18 cellular contexts compared by ENCODE assay signal in the genomic region with DNA sequence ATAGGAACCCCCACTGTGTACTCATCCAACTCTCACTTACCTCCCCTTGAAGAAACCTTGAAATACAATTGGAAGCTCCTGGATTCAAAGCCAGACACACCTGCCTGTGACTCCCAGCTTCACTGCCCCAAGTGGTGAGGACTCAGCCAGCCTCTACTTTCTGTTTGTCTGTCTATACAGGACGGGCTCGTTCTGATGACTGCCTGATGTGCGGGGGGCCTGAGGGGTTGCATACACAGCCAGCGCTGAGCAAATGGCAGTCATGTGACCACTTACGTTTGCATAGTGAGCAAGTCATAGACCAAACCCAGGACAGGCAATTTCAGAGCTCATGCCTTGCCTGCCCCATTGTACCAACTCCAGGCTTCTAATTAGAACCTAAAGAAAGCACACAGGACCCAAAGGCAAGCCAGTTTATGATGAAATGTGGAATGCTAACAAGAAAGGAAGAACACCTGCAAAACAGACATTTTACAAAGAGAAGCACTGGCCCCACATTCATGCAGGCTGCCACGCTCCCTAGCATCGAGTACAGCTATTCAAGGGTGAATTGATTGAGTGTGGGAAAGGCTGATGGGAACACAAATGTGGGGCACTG.
DNase-seq lines count a peak whose midpoint lies in the region; ATAC-seq and TF ChIP-seq lines count a peak whose summit lies in the region.
"Had no signal": no experiment of that assay in that cellular context is flagged by ENCODE, and none has a peak within 500 bp of the region (broad histone marks: within the 10 kb centered on the region; RNA-seq: fewer than 3 reads in every experiment).

No MANE protein-coding gene starts in this region.

- ATAC-seq in HG02973 (IDR thresholded peaks at IDR 0.05; ENCODE audit: unreplicated experiment): no peak
- no peak for ATAC-seq in HG02884 (IDR thresholded peaks at IDR 0.05; ENCODE audit: unreplicated experiment)
- ATAC-seq: A549 had no signal

- H3K27ac ChIP-seq in PC-9: no peak overlapping the region
- H3K27ac ChIP-seq in hepatocyte: no peak overlapping the region
- H3K27ac ChIP-seq: A549, C4-2B, SJCRH30 had no signal

- H3K36me3 ChIP-seq in PC-9 (ENCODE audit: low read depth): no peaks in the 10 kb centered on the region
- H3K36me3 ChIP-seq in hepatocyte (replicated peaks; ENCODE audit: insufficient read depth, low read depth): no peaks in the 10 kb centered on the region
- H3K36me3 ChIP-seq: SJCRH30 had no signal

- TF ChIP-seq CTCF in PC-9 (conservative IDR thresholded peaks at IDR 0.05): no peak
- TF ChIP-seq CTCF in hepatocyte (IDR thresholded peaks at IDR 0.05; ENCODE audit: poor library complexity): no peak
- no peak for TF ChIP-seq CTCF in endothelial cell (IDR thresholded peaks at IDR 0.05; ENCODE audit: unreplicated experiment)

- no peaks in the 10 kb centered on the region for H3F3A ChIP-seq in PC-9 (ENCODE audit: insufficient read depth, low read depth)

- H3K4me1 ChIP-seq in PC-9 (replicated peaks; ENCODE audit: insufficient read depth) (no peaks in the 10 kb centered on the region), hepatocyte (ENCODE audit: insufficient read depth) (no peaks in the 10 kb centered on the region)
- H3K4me1 ChIP-seq: A549, SJCRH30 had no signal

- H3K9me2 ChIP-seq in PC-9 (ENCODE audit: insufficient read depth) (no peaks in the 10 kb centered on the region), hepatocyte (replicated peaks; ENCODE audit: insufficient read depth) (no peaks in the 10 kb centered on the region)

- DNase-seq in NCI-H748 (lab: John Stamatoyannopoulos, UW; ENCODE audit: unreplicated experiment): peak; percentile 31
- no peak for DNase-seq in NCI-H748 treated with DMSO at 0.1 percent for 48 hours (lab: John Stamatoyannopoulos, UW)
- DNase-seq in PC-9: no peak
- DNase-seq in hepatocyte (ENCODE audit: low spot score): peak; percentile 19
- DNase-seq in endothelial cell (ENCODE audit: low spot score): no peak
- DNase-seq: EL, H7, KBM-7, NCI-H1417 treated with DMSO at 0.1 percent for 48 hours, NCI-H2029 treated with DMSO at 0.1 percent for 48 hours, NCI-H2227 treated with DMSO at 0.1 percent for 48 hours, NCI-H524, SJCRH30, SW 1271 had no signal

- H3K4me2 ChIP-seq in PC-9 (0 out of 2 replicates have a peak overlapping the region, but pooled peaks have one; percentile 21), hepatocyte (peak overlapping the region; percentile 41)
- H3K4me2 ChIP-seq: A549 had no signal

- intact Hi-C loops in PC-9 (cut with micrococcal nuclease; ENCODE audit: unreplicated experiment): no loop called here

- BruUV-seq in PC-9 (replicated peaks; lab: Mats Ljungman, UMichigan): no TSS peak

- no peak overlapping the region for H3K4me3 ChIP-seq in PC-9
- H3K4me3 ChIP-seq in hepatocyte: no peak overlapping the region
- H3K4me3 ChIP-seq: A549, SJCRH30 had no signal

- H4K20me1 ChIP-seq in PC-9 (ENCODE audit: insufficient read depth): no peaks in the 10 kb centered on the region
- no peaks in the 10 kb centered on the region for H4K20me1 ChIP-seq in hepatocyte (ENCODE audit: insufficient read depth, poor library complexity, severe bottlenecking)

- H3K9me3 ChIP-seq in PC-9 (ENCODE audit: insufficient read depth, low read depth) (no peaks in the 10 kb centered on the region), hepatocyte (ENCODE audit: low read depth) (no peaks in the 10 kb centered on the region)
- H3K9me3 ChIP-seq: A549, SJCRH30 had no signal

- H3K4me1 Mint-ChIP-seq in endothelial cell (ENCODE audit: unreplicated experiment): no peaks in the 10 kb centered on the region

- H3K79me2 ChIP-seq in PC-9 (ENCODE audit: low read depth): no peaks in the 10 kb centered on the region
- no peaks in the 10 kb centered on the region for H3K79me2 ChIP-seq in hepatocyte

- no peaks in the 10 kb centered on the region for H3K27me3 Mint-ChIP-seq in endothelial cell (ENCODE audit: unreplicated experiment)

- POLR2A ChIA-PET in PC-9 (lab: Charles Lee; ENCODE audit: unreplicated experiment): no interaction called here

- CTCF ChIA-PET in PC-9 (lab: Charles Lee): no interaction called here

- H3K9me3 Mint-ChIP-seq in endothelial cell (ENCODE audit: unreplicated experiment): no peaks in the 10 kb centered on the region

- WGBS in hepatocyte (ENCODE audit: low lambda C conversion rate, missing lambda C conversion rate): 63% methylated on average over 7 of the region's 7 CpGs

- H3K27ac Mint-ChIP-seq in endothelial cell (ENCODE audit: unreplicated experiment): no peak overlapping the region

- H2AFZ ChIP-seq in PC-9 (no peak overlapping the region), hepatocyte (no peak overlapping the region)

- no peaks in the 10 kb centered on the region for H3K36me3 Mint-ChIP-seq in endothelial cell (ENCODE audit: low read depth, unreplicated experiment)

- H3K4me3 Mint-ChIP-seq in endothelial cell (ENCODE audit: unreplicated experiment): no peak overlapping the region

- H3K27me3 ChIP-seq in PC-9 (ENCODE audit: insufficient read depth, low read depth): peaks cover 23% of the 10 kb centered on the region; the same call in 1 of the 2 replicates
- H3K27me3 ChIP-seq in hepatocyte: no peaks in the 10 kb centered on the region
- H3K27me3 ChIP-seq: SJCRH30 had no signal

Comparison
In these comparisons a context has a peak if more than half of its experiments do, and no peak if none do; other contexts are left out.
1. DNase-seq: peak in NCI-H748 (single experiment) and hepatocyte (single experiment); none in NCI-H748 treated with DMSO at 0.1 percent for 48 hours (single experiment), PC-9 (0 of 2) and endothelial cell (single experiment).